Comparison of ENCODE assay signal across 8 cellular contexts in the genomic region with DNA sequence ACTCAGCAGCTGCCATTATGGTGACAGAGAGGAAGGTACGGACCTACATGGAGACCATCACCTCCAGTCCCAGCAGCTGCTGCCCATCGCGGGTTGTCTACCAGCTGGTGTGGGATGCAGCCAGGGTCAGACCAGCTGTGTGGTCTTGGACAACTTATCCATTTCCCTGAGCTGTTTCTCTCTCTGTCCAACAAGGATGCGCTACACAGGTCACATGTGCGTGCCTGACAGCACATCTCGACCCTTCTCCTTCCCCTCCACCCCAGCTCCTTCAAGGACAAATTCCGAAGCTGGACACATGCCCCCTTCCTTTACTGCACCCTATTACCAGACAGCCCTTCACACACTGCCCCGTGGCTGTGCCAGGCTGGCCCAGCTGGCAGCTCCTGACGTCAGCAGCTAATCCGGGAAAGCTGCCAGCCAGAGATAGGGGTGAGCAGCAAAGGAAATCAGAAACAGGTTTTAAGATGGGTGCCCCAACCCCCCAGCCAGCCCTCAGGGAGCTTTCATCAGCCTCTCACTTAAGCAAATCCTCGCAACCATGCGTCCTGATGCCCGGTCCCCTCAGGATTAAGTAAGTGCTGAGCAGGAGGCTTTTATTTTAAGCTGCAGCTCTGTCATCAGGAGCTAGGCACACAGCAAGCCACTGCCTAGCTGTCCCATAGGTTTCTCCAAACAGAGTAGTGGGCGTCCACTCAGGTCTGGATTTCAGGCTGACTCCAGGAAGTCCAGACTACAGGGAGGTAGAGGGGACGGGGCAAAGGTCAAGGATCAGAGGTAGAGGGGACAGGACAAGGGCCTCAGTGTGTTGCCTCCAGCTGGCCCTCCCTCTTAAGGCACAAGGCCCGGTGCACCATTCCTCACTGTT. TPM values are rescaled to one million over a fixed set of nuclear protein-coding genes. Genes with fewer than 3 reads are reported as not detected.
DNase-seq lines count a peak whose midpoint lies in the region; ATAC-seq and TF ChIP-seq lines count a peak whose summit lies in the region.

No MANE protein-coding gene starts in this region.

- H3K4me1 ChIP-seq in cardiac muscle cell (ENCODE audit: low read depth) = peaks cover 8% of the 10 kb centered on the region

- H3K36me3 ChIP-seq in cardiac muscle cell = no peaks in the 10 kb centered on the region

- H3K27me3 ChIP-seq in cardiac muscle cell = no peaks in the 10 kb centered on the region

- DNase-seq in HCEC 1CT = peak; percentile 63
- DNase-seq in T1000 (lab: John Stamatoyannopoulos, UW) = peak; percentile 53
- DNase-seq in cardiac muscle cell (ENCODE audit: low read depth in 1 of 2, low spot score in 1 of 2) = peak; percentile 36 to 77
- peak; percentile 41 for DNase-seq in skeletal muscle cell (ENCODE audit: low read depth)
- DNase-seq in HuH-7.5 (ENCODE audit: low spot score) = no peak
- DNase-seq in stimulated activated naive CD8-positive, alpha-beta T cell treated with anti-CD3 and anti-CD28 coated beads, Interleukin-15, amount 100 ng/mL, for 72 hours = no peak
- no peak for DNase-seq in activated CD4-positive, alpha-beta T cell treated with anti-CD3 and anti-CD28 coated beads, Interleukin-2, amount 50 U/mL, for 4 hours

- H3K27ac Mint-ChIP-seq in stimulated activated naive CD8-positive, alpha-beta T cell treated with anti-CD3 and anti-CD28 coated beads, Interleukin-15, amount 100 ng/mL, for 72 hours = peak overlapping the region in 1 of 2 donors; percentile 1

- H3K27me3 Mint-ChIP-seq in stimulated activated naive CD8-positive, alpha-beta T cell treated with anti-CD3 and anti-CD28 coated beads, Interleukin-15, amount 100 ng/mL, for 72 hours = no peaks in the 10 kb centered on the region

- no peaks in the 10 kb centered on the region for H3K9me3 Mint-ChIP-seq in stimulated activated naive CD8-positive, alpha-beta T cell treated with anti-CD3 and anti-CD28 coated beads, Interleukin-15, amount 100 ng/mL, for 72 hours

- no peaks in the 10 kb centered on the region for H3K9me3 ChIP-seq in cardiac muscle cell (ENCODE audit: low read depth)

- peak overlapping the region; percentile 67 for H3K27ac ChIP-seq in cardiac muscle cell

- no peak for ATAC-seq in HG02763 (IDR thresholded peaks at IDR 0.05; ENCODE audit: unreplicated experiment)
- no peak for ATAC-seq in stimulated activated naive CD8-positive, alpha-beta T cell treated with anti-CD3 and anti-CD28 coated beads, Interleukin-15, amount 100 ng/mL, for 72 hours

- peaks cover 31% of the 10 kb centered on the region for H3K4me1 Mint-ChIP-seq in stimulated activated naive CD8-positive, alpha-beta T cell treated with anti-CD3 and anti-CD28 coated beads, Interleukin-15, amount 100 ng/mL, for 72 hours

- no peak overlapping the region for H3K4me3 ChIP-seq in cardiac muscle cell
- H3K4me3 ChIP-seq in skeletal muscle cell (ENCODE audit: low read depth, low read length) = no peak overlapping the region

- H3K4me3 Mint-ChIP-seq in stimulated activated naive CD8-positive, alpha-beta T cell treated with anti-CD3 and anti-CD28 coated beads, Interleukin-15, amount 100 ng/mL, for 72 hours = no peak overlapping the region

- TF ChIP-seq CTCF in cardiac muscle cell (IDR thresholded peaks at IDR 0.05; ENCODE audit: low read depth, low read length) = no peak

RNA-seq across cellular contexts. Expression of a gene that starts 20.3 kb away (rescaled TPM):
- total RNA-seq in cardiac muscle cell = 8.5 and 21.1 TPM in 2 replicates
- polyA plus RNA-seq in cardiac muscle cell = 4.0 and 20.4 TPM in 2 replicates

RNA-seq across cellular contexts. Expression of a gene that starts 44.6 kb away (rescaled TPM):
- total RNA-seq in cardiac muscle cell = 32.0 and 42.4 TPM in 2 replicates
- polyA plus RNA-seq in cardiac muscle cell = 35.5 and 52.9 TPM in 2 replicates

Comparison
In these comparisons a context has a peak if more than half of its experiments do, and no peak if none do; other contexts are left out.
1. DNase-seq: peak in HCEC 1CT (single experiment), T1000 (single experiment), cardiac muscle cell (2 of 2) and skeletal muscle cell (single experiment); none in HuH-7.5 (single experiment), stimulated activated naive CD8-positive, alpha-beta T cell treated with anti-CD3 and anti-CD28 coated beads, Interleukin-15, amount 100 ng/mL, for 72 hours (0 of 2) and activated CD4-positive, alpha-beta T cell treated with anti-CD3 and anti-CD28 coated beads, Interleukin-2, amount 50 U/mL, for 4 hours (0 of 2).